In genomic region chr7:2354173-2355078, GRCh38 we compare ENCODE assay signal across 1 cellular context.
TF ChIP-seq lines count a peak whose summit lies in the region.

EIF3B (plus strand) TSS chr7:2354827; CDS start chr7:2354922, 95 bp downstream.

TF ChIP-seq in HepG2, 621 proteins besides CTCF, POLR2A, EP300 and RAD21 (continued from another document and continues in another):
- TF ChIP-seq DBP (CRISPR knock-in tag; IDR thresholded peaks at IDR 0.05; ENCODE audit: not compliant biosample characterization) (no peak), NFATC3 (CRISPR knock-in tag; IDR thresholded peaks at IDR 0.05) (peak; percentile 89; the same call in 1 of the 2 replicates), FOXO1 (CRISPR knock-in tag; IDR thresholded peaks at IDR 0.05) (no peak), CSRNP1 (CRISPR knock-in tag; IDR thresholded peaks at IDR 0.05) (peak; percentile 52; the same call in 1 of the 2 replicates), WIZ (CRISPR knock-in tag; IDR thresholded peaks at IDR 0.05) (no peak), ZNF234 (CRISPR knock-in tag; conservative IDR thresholded peaks at IDR 0.05) (no peak), IKZF5 (CRISPR knock-in tag; IDR thresholded peaks at IDR 0.05) (peak; percentile 39; the same call in 1 of the 2 replicates), GTF2F1 (IDR thresholded peaks at IDR 0.05; ENCODE audit: low read length) (no peak), KDM2A (CRISPR knock-in tag; IDR thresholded peaks at IDR 0.05; ENCODE audit: borderline replicate concordance, low read depth) (peak; percentile 72), ZNF407 (CRISPR knock-in tag; IDR thresholded peaks at IDR 0.05; ENCODE audit: not compliant biosample characterization) (no peak), ZNF446 (CRISPR knock-in tag; IDR thresholded peaks at IDR 0.05) (peak; percentile 48; the same call in 1 of the 2 replicates), ZNF281 (CRISPR knock-in tag; IDR thresholded peaks at IDR 0.05; ENCODE audit: borderline replicate concordance) (peak; percentile 9; the same call in 1 of the 2 replicates), AGO2 (optimal IDR thresholded peaks at IDR 0.05; ENCODE audit: low read depth, low read length) (no peak), ZNF552 (CRISPR knock-in tag; IDR thresholded peaks at IDR 0.05; ENCODE audit: borderline replicate concordance) (no peak), ZNF768 (CRISPR knock-in tag; IDR thresholded peaks at IDR 0.05) (peak; percentile 24; the same call in 1 of the 2 replicates), ZNF710 (CRISPR knock-in tag; IDR thresholded peaks at IDR 0.05; ENCODE audit: borderline replicate concordance) (no peak), DZIP1 (CRISPR knock-in tag; IDR thresholded peaks at IDR 0.05) (0 out of 2 replicates have a peak, but pooled peaks have one; percentile 12), GABPB1 (CRISPR knock-in tag; IDR thresholded peaks at IDR 0.05) (peak; percentile 80), TCF12 (IDR thresholded peaks at IDR 0.05) (no peak), TCF12 (CRISPR knock-in tag; IDR thresholded peaks at IDR 0.05) (0 out of 2 replicates have a peak, but pooled peaks have one; percentile 6), HMGXB4 (CRISPR knock-in tag; IDR thresholded peaks at IDR 0.05; ENCODE audit: borderline replicate concordance in 1 of 2, low read depth in 1 of 2) (peak in 1 of 2 experiments; percentile 63), ZSCAN25 (CRISPR knock-in tag; IDR thresholded peaks at IDR 0.05) (0 out of 2 replicates have a peak, but pooled peaks have one; percentile 4), SALL1 (CRISPR knock-in tag; IDR thresholded peaks at IDR 0.05) (peak; percentile 77), DRAP1 (CRISPR knock-in tag; IDR thresholded peaks at IDR 0.05) (0 out of 2 replicates have a peak, but pooled peaks have one; percentile 28), CREM (IDR thresholded peaks at IDR 0.05) (peak; percentile 74), CREM (CRISPR knock-in tag; IDR thresholded peaks at IDR 0.05) (no peak), ZNF556 (CRISPR knock-in tag; IDR thresholded peaks at IDR 0.05; ENCODE audit: borderline replicate concordance) (no peak), SP1 (IDR thresholded peaks at IDR 0.05) (no peak), SP1 (CRISPR knock-in tag; IDR thresholded peaks at IDR 0.05) (peak; percentile 60), ZNF598 (CRISPR knock-in tag; IDR thresholded peaks at IDR 0.05; ENCODE audit: borderline replicate concordance) (0 out of 2 replicates have a peak, but pooled peaks have one; percentile 39), JDP2 (CRISPR knock-in tag; IDR thresholded peaks at IDR 0.05; ENCODE audit: borderline replicate concordance) (peak; percentile 53; the same call in 1 of the 2 replicates), BCL6 (CRISPR knock-in tag; IDR thresholded peaks at IDR 0.05) (0 out of 2 replicates have a peak, but pooled peaks have one; percentile 11), ZKSCAN8 (CRISPR knock-in tag; IDR thresholded peaks at IDR 0.05; ENCODE audit: borderline replicate concordance) (no peak), NCOR1 (IDR thresholded peaks at IDR 0.05; ENCODE audit: borderline replicate concordance, low read length) (no peak), ZNF451 (CRISPR knock-in tag; IDR thresholded peaks at IDR 0.05) (0 out of 2 replicates have a peak, but pooled peaks have one; percentile 13), ZNF563 (CRISPR knock-in tag; IDR thresholded peaks at IDR 0.05) (no peak), MLLT10 (CRISPR knock-in tag; IDR thresholded peaks at IDR 0.05) (no peak), TAF1 (CRISPR knock-in tag; IDR thresholded peaks at IDR 0.05) (peak; percentile 74)
